Comparison of ENCODE assay signal across 9 cellular contexts in genomic region chr19:1470864-1471513, GRCh38. TPM values are rescaled to one million over a fixed set of nuclear protein-coding genes. Genes with fewer than 3 reads are reported as not detected.
DNase-seq lines count a peak whose midpoint lies in the region; ATAC-seq and TF ChIP-seq lines count a peak whose summit lies in the region.
"Had no signal": no experiment of that assay in that cellular context is flagged by ENCODE, and none has a peak within 500 bp of the region (broad histone marks: within the 10 kb centered on the region; RNA-seq: fewer than 3 reads in every experiment).

No MANE protein-coding gene starts in this region.

- in situ Hi-C loops in gastrocnemius medialis (cut with MboI; ENCODE audit: low sequenced_read_pairs in 4 of 4), result no loop called here

- DNase-seq in DMS53 (lab: John Stamatoyannopoulos, UW), result peak; percentile 62
- no peak for DNase-seq in DMS53 treated with DMSO at 0.1 percent for 48 hours (lab: John Stamatoyannopoulos, UW; ENCODE audit: unreplicated experiment)
- DNase-seq in SJCRH30, result peak; percentile 71 to 77
- DNase-seq in fibroblast of villous mesenchyme (ENCODE audit: low read depth), result peak; percentile 16
- no peak for DNase-seq in gastrocnemius medialis
- no peak for DNase-seq in erythroblast (lab: John Stamatoyannopoulos, UW)
- no peak for DNase-seq in GM20000 (ENCODE audit: low spot score)
- DNase-seq in stimulated activated CD4-positive, alpha-beta T cell treated with anti-CD3 and anti-CD28 coated beads, Interleukin-4, amount 100 ng/mL, for 1 hour, result no peak

- H3K4me1 ChIP-seq in SJCRH30 (peaks cover 2% of the 10 kb centered on the region; the same call in 1 of the 2 replicates), gastrocnemius medialis (peaks cover 11 to 49% of the 10 kb centered on the region in 2 donors)

- H3K9me3 ChIP-seq in SJCRH30 (replicated peaks) (no peaks in the 10 kb centered on the region), gastrocnemius medialis (no peaks in the 10 kb centered on the region)
- H3K9me3 ChIP-seq: A549 had no signal

- TF ChIP-seq POLR2A in gastrocnemius medialis (IDR thresholded peaks at IDR 0.05) (no peak), erythroblast (IDR thresholded peaks at IDR 0.05; ENCODE audit: low read length) (no peak)

- peak overlapping the region; percentile 57 for H3K4me3 ChIP-seq in SJCRH30
- H3K4me3 ChIP-seq in fibroblast of villous mesenchyme (ENCODE audit: low read depth, low read length), result peak overlapping the region; percentile 49
- peak overlapping the region; percentile 26 to 52 (median 42) for H3K4me3 ChIP-seq in gastrocnemius medialis
- H3K4me3 ChIP-seq: A549 had no signal

- H3K27me3 ChIP-seq in SJCRH30 (no peaks in the 10 kb centered on the region; the same call in 1 of the 2 replicates), gastrocnemius medialis (peaks cover 69 to 72% (median 71%) of the 10 kb centered on the region in 3 donors)

- TF ChIP-seq CTCF in fibroblast of villous mesenchyme (IDR thresholded peaks at IDR 0.05; ENCODE audit: insufficient read depth, low read depth, low read length), result no peak
- TF ChIP-seq CTCF in gastrocnemius medialis (IDR thresholded peaks at IDR 0.05 in 4 of 5, conservative IDR thresholded peaks at IDR 0.05 in 1 of 5), result no peak
- TF ChIP-seq CTCF in GM20000 (IDR thresholded peaks at IDR 0.05; ENCODE audit: extremely low read depth, missing control alignments), result no peak

- H3K36me3 ChIP-seq in SJCRH30 (no peaks in the 10 kb centered on the region), gastrocnemius medialis (no peaks in the 10 kb centered on the region)

- H3K27ac ChIP-seq in SJCRH30, result no peak overlapping the region
- no peak overlapping the region for H3K27ac ChIP-seq in gastrocnemius medialis
- H3K27ac ChIP-seq: A549 had no signal

- intact Hi-C loops in gastrocnemius medialis (cut with DNase I; ENCODE audit: low total_unique reads), result no loop called here

- ATAC-seq in gastrocnemius medialis, result no peak

RNA-seq across cellular contexts. Expression of gene C19orf25, which starts 8.0 kb away (rescaled TPM):
- 26.6 and 29.4 TPM in 2 replicates for total RNA-seq in SJCRH30 (2014; rRNA removed; shearing (Covaris generic))
- total RNA-seq in fibroblast of villous mesenchyme (29.6 and 32.8 TPM in 2 replicates), gastrocnemius medialis (10 to 100 TPM; 18.7 to 25.7 (median 19.9) TPM)

RNA-seq across cellular contexts. Expression of gene PCSK4, which starts 19.2 kb away (rescaled TPM):
- total RNA-seq in SJCRH30 (2014; rRNA removed; shearing (Covaris generic)), result 0.58 and 1.1 TPM in 2 replicates
- total RNA-seq in fibroblast of villous mesenchyme (1.3 and 1.9 TPM in 2 replicates), gastrocnemius medialis (under 1 TPM; 0.12 to 0.60 (median 0.37) TPM)

RNA-seq across cellular contexts. Expression of gene REEP6, which starts 20.0 kb away (rescaled TPM):
- 0.41 and 0.45 TPM in 2 replicates for total RNA-seq in SJCRH30 (2014; rRNA removed; shearing (Covaris generic))
- total RNA-seq in fibroblast of villous mesenchyme, result 0.43 and 0.97 TPM in 2 replicates
- total RNA-seq in gastrocnemius medialis, result 1 to 10 TPM; 1.1 to 2.3 (median 1.5) TPM

RNA-seq across cellular contexts. Expression of gene APC2, which starts 21.1 kb away (rescaled TPM):
- 0.13 and 0.24 TPM in 2 replicates for total RNA-seq in SJCRH30 (2014; rRNA removed; shearing (Covaris generic))
- total RNA-seq in fibroblast of villous mesenchyme, result 0.32 and 0.43 TPM in 2 replicates
- under 1 TPM in 1 of 4 donors, not detected in 3; 0.04 TPM for total RNA-seq in gastrocnemius medialis

RNA-seq across cellular contexts. Expression of gene RPS15, which starts 32.8 kb away (rescaled TPM):
- 1,359 and 1,591 TPM in 2 replicates for total RNA-seq in SJCRH30 (2014; rRNA removed; shearing (Covaris generic))
- total RNA-seq in fibroblast of villous mesenchyme (346 and 444 TPM in 2 replicates), gastrocnemius medialis (1,000 to 10,000 TPM; 2,323 to 3,835 (median 2,607) TPM)

Comparison
In these comparisons a context has a peak if more than half of its experiments do, and no peak if none do; other contexts are left out.
1. DNase-seq: peak in DMS53 (single experiment), SJCRH30 (2 of 2) and fibroblast of villous mesenchyme (single experiment); none in DMS53 treated with DMSO at 0.1 percent for 48 hours (single experiment), gastrocnemius medialis (0 of 2), erythroblast (0 of 2), GM20000 (single experiment) and stimulated activated CD4-positive, alpha-beta T cell treated with anti-CD3 and anti-CD28 coated beads, Interleukin-4, amount 100 ng/mL, for 1 hour (single experiment).
2. Peak in every context shown above with its lines, with median percentiles within 50 percentile points of each other: H3K4me3 ChIP-seq.